ENCODE assay signal across 11 cellular contexts in the genomic region with DNA sequence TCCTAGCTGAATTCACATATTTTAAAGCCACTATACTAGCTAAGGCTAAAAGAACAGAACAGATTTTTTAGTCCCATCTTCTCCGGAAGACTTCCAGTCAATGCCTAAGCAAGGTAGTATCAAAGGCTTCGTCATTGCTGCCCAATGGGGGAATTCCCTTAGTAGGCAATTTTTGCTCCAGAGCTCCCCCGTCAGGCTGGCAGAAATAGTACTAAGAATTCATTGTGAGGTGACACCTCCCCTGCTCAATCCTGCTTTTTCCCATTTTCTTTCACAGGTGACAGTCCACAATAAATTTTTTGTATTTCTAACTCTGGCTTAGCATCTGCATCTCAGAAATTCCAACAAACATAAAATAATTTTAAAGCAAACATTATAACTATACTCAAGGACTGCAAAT.
A peak's percentile ranks its signal among the peaks of the same experiment; 100 is the strongest.
DNase-seq lines count a peak whose midpoint lies in the region; ATAC-seq and TF ChIP-seq lines count a peak whose summit lies in the region.
"Had no signal": no experiment of that assay in that cellular context is flagged by ENCODE, and none has a peak within 500 bp of the region (broad histone marks: within the 10 kb centered on the region; RNA-seq: fewer than 3 reads in every experiment).

No MANE protein-coding gene starts in this region.

- no peak overlapping the region for H3K4me3 ChIP-seq in LNCaP clone FGC (ENCODE audit: low read depth, low read length)
- no peak overlapping the region for H3K4me3 ChIP-seq in astrocyte of the spinal cord (ENCODE audit: low read depth, low read length)
- H3K4me3 ChIP-seq: BLaER1, pancreas, stomach had no signal

- peak; percentile 49 for DNase-seq in activated CD4-positive, CD25-positive, alpha-beta regulatory T cell treated with anti-CD3 and anti-CD28 coated beads, Interleukin-2, amount 50 U/mL, for 72 hours
- no peak for DNase-seq in activated CD4-positive, CD25-positive, alpha-beta regulatory T cell (lab: John Stamatoyannopoulos, UW)
- DNase-seq in LNCaP clone FGC (ENCODE audit: low read depth): no peak
- DNase-seq in astrocyte of the spinal cord (ENCODE audit: low read depth, low spot score): no peak
- DNase-seq in stimulated activated CD4-positive, alpha-beta T cell treated with anti-CD3 and anti-CD28 coated beads, Interleukin-12 subunit alpha, Interleukin-12 subunit beta, amount 100 ng/mL, for 4 hours: peak; percentile 20
- no peak for DNase-seq in islet precursor cell
- DNase-seq: pancreas, stomach had no signal

- no peak for ATAC-seq in HG02678 (IDR thresholded peaks at IDR 0.05; ENCODE audit: unreplicated experiment)
- ATAC-seq in HG03571 (IDR thresholded peaks at IDR 0.05; ENCODE audit: unreplicated experiment): no peak
- ATAC-seq: pancreas had no signal

- TF ChIP-seq CTCF in LNCaP clone FGC (IDR thresholded peaks at IDR 0.05; ENCODE audit: control insufficient read depth, extremely low read depth, insufficient read depth): peak; percentile 29
- peak; percentile 12 for TF ChIP-seq CTCF in astrocyte of the spinal cord (IDR thresholded peaks at IDR 0.05; ENCODE audit: low read depth, low read length)

- in situ Hi-C loops in astrocyte of the spinal cord (cut with HindIII; ENCODE audit: low sequenced_read_pairs): no loop called here

Comparison
In these comparisons a context has a peak if more than half of its experiments do, and no peak if none do; other contexts are left out.
1. DNase-seq: peak in activated CD4-positive, CD25-positive, alpha-beta regulatory T cell treated with anti-CD3 and anti-CD28 coated beads, Interleukin-2, amount 50 U/mL, for 72 hours (single experiment) and stimulated activated CD4-positive, alpha-beta T cell treated with anti-CD3 and anti-CD28 coated beads, Interleukin-12 subunit alpha, Interleukin-12 subunit beta, amount 100 ng/mL, for 4 hours (single experiment); none in activated CD4-positive, CD25-positive, alpha-beta regulatory T cell (0 of 4), LNCaP clone FGC (single experiment), astrocyte of the spinal cord (single experiment) and islet precursor cell (single experiment).